Comparison of ENCODE assay signal across 23 cellular contexts in genomic region chr6:45946887-45947286, GRCh38.
DNase-seq lines count a peak whose midpoint lies in the region; ATAC-seq and TF ChIP-seq lines count a peak whose summit lies in the region.
"Had no signal": no experiment of that assay in that cellular context is flagged by ENCODE, and none has a peak within 500 bp of the region (broad histone marks: within the 10 kb centered on the region; RNA-seq: fewer than 3 reads in every experiment).

No MANE protein-coding gene starts in this region.

- H3K9me3 ChIP-seq in Caco-2 (no peaks in the 10 kb centered on the region), HCT116 (ENCODE audit: control insufficient read depth in 1 of 2, insufficient read depth in 1 of 2, low read depth in 1 of 2, low read length in 2 of 2) (no peaks in the 10 kb centered on the region), Peyer's patch (no peaks in the 10 kb centered on the region)
- H3K9me3 ChIP-seq: ovary, sigmoid colon had no signal

- no peaks in the 10 kb centered on the region for H3K36me3 ChIP-seq in Caco-2 (ENCODE audit: control insufficient read depth, insufficient read depth, low read length)
- no peaks in the 10 kb centered on the region for H3K36me3 ChIP-seq in HCT116 (ENCODE audit: control insufficient read depth in 1 of 2, insufficient read depth in 2 of 2, low read length in 2 of 2)
- peaks cover 0 to 21% (median 0%) of the 10 kb centered on the region in 3 donors for H3K36me3 ChIP-seq in Peyer's patch
- H3K36me3 ChIP-seq: ovary, sigmoid colon had no signal

- CTCF ChIA-PET in Caco-2 (lab: Charles Lee), result no interaction called here
- CTCF ChIA-PET in HCT116 (lab: Charles Lee), result interaction anchor here (0.8 to 1.3 kb wide), 3 partner anchors 16 to 1353 kb away, joined by 3 read pairs; no protein-coding TSS in a partner anchor
- CTCF ChIA-PET in activated CD4-positive, alpha-beta memory T cell treated with anti-CD3 and anti-CD28 coated beads for 36 hours (lab: Charles Lee), result no interaction called here

- H3K4me1 Mint-ChIP-seq in Caco-2 (ENCODE audit: low read depth, unreplicated experiment), result peaks cover 15% of the 10 kb centered on the region
- H3K4me1 Mint-ChIP-seq in activated CD4-positive, alpha-beta memory T cell treated with anti-CD3 and anti-CD28 coated beads for 36 hours (ENCODE audit: low read depth), result no peaks in the 10 kb centered on the region

- H3K27me3 ChIP-seq in Caco-2 (replicated peaks; ENCODE audit: control insufficient read depth, insufficient read depth, low read length), result no peaks in the 10 kb centered on the region
- H3K27me3 ChIP-seq in HCT116 (ENCODE audit: insufficient read depth, low read length), result no peaks in the 10 kb centered on the region
- no peaks in the 10 kb centered on the region for H3K27me3 ChIP-seq in Peyer's patch
- H3K27me3 ChIP-seq: ovary, sigmoid colon had no signal

- H3K4me1 ChIP-seq in Caco-2 (peaks cover 17% of the 10 kb centered on the region), HCT116 (ENCODE audit: control insufficient read depth in 1 of 2, insufficient read depth in 2 of 2, low read length in 2 of 2) (peaks cover 0 to 13% of the 10 kb centered on the region in 2 experiments; a peak in 1 of 4 replicates), Peyer's patch (peaks cover 0 to 10% (median 0%) of the 10 kb centered on the region in 4 donors)

- no peak overlapping the region for H3K4me2 ChIP-seq in HCT116 (ENCODE audit: low read length)

- BruUV-seq in Caco-2 (replicated peaks; lab: Mats Ljungman, UMichigan), result no TSS peak
- no TSS peak for BruUV-seq in HCT116 (replicated peaks; lab: Mats Ljungman, UMichigan)

- H3K79me2 ChIP-seq in HCT116 (ENCODE audit: insufficient read depth, low read length), result no peaks in the 10 kb centered on the region

- no peak overlapping the region for H3K4me3 Mint-ChIP-seq in Caco-2 (ENCODE audit: unreplicated experiment)
- no peak overlapping the region for H3K4me3 Mint-ChIP-seq in activated CD4-positive, alpha-beta memory T cell treated with anti-CD3 and anti-CD28 coated beads for 36 hours
- H3K4me3 Mint-ChIP-seq: activated naive CD4-positive, alpha-beta T cell treated with anti-CD3 and anti-CD28 coated beads, Interleukin-2, amount 10 ng/mL, durations not matched to agents 7 days and 5 days; CD4-positive, alpha-beta memory T cell; H9 had no signal

- H3K9ac ChIP-seq in HCT116 (ENCODE audit: low read length), result no peak overlapping the region

- H3K36me3 Mint-ChIP-seq in Caco-2 (ENCODE audit: insufficient read depth, unreplicated experiment), result peaks cover 21% of the 10 kb centered on the region
- H3K36me3 Mint-ChIP-seq in activated CD4-positive, alpha-beta memory T cell treated with anti-CD3 and anti-CD28 coated beads for 36 hours, result peaks cover 9% of the 10 kb centered on the region
- H3K36me3 Mint-ChIP-seq: activated naive CD4-positive, alpha-beta T cell treated with anti-CD3 and anti-CD28 coated beads, Interleukin-2, amount 10 ng/mL, durations not matched to agents 7 days and 5 days had no signal

- intact Hi-C loops in Caco-2 (cut with micrococcal nuclease; ENCODE audit: unreplicated experiment), result loop anchor here (2.0 kb wide), 1 partner anchor 16 kb away; no protein-coding TSS in a partner anchor
- intact Hi-C loops in HCT116 (cut with micrococcal nuclease), result no loop called here
- intact Hi-C loops in activated CD4-positive, alpha-beta memory T cell treated with anti-CD3 and anti-CD28 coated beads for 36 hours (cut with micrococcal nuclease), result no loop called here

- H3K4me3 ChIP-seq in Caco-2 (ENCODE audit: low read depth, low read length) (no peak overlapping the region), HCT116 (replicated peaks in 1 of 2; ENCODE audit: low read depth in 1 of 2, low read length in 2 of 2) (no peak overlapping the region), choroid plexus epithelial cell (ENCODE audit: low read depth, low read length) (no peak overlapping the region), Peyer's patch (no peak overlapping the region)
- H3K4me3 ChIP-seq: ovary, sigmoid colon had no signal

- no peak for DNase-seq in Caco-2
- no peak for DNase-seq in HCT116 (ENCODE audit: low read depth, low spot score)
- DNase-seq in choroid plexus epithelial cell (ENCODE audit: low read depth), result peak; percentile 73
- no peak for DNase-seq in omental fat pad (ENCODE audit: low spot score)
- DNase-seq in Peyer's patch, result no peak
- no peak for DNase-seq in activated CD4-positive, alpha-beta memory T cell treated with anti-CD3 and anti-CD28 coated beads for 36 hours
- no peak for DNase-seq in caudate nucleus (lab: John Stamatoyannopoulos, UW)
- DNase-seq: activated CD8-positive, alpha-beta memory T cell treated with anti-CD3 and anti-CD28 coated beads for 24 hours; activated naive CD4-positive, alpha-beta T cell treated with anti-CD3 and anti-CD28 coated beads, Interleukin-2, amount 10 ng/mL, durations not matched to agents 7 days and 5 days; activated T-cell treated with anti-CD3 and anti-CD28 coated beads, Interleukin-2, amount 50 U/mL, for 48 hours; anterior cingulate cortex; CD4-positive, alpha-beta memory T cell; hippocampal formation; NCI-H1417; NCI-H524 treated with DMSO at 0.1 percent for 48 hours; RPMI8226; stimulated activated CD4-positive, alpha-beta T cell treated with anti-CD3 and anti-CD28 coated beads, Interleukin-2, amount 100 ng/mL, for 24 hours; stimulated activated naive CD4-positive, alpha-beta T cell treated with Interleukin-2 at 50 U/mL for 16 hours had no signal

- no peak overlapping the region for H2AFZ ChIP-seq in HCT116 (ENCODE audit: low read depth, low read length, poor library complexity, severe bottlenecking)

- no peaks in the 10 kb centered on the region for H3K27me3 Mint-ChIP-seq in Caco-2 (ENCODE audit: insufficient read depth, unreplicated experiment)
- H3K27me3 Mint-ChIP-seq in activated CD4-positive, alpha-beta memory T cell treated with anti-CD3 and anti-CD28 coated beads for 36 hours, result no peaks in the 10 kb centered on the region
- H3K27me3 Mint-ChIP-seq: CD4-positive, alpha-beta memory T cell had no signal

- H3K27ac ChIP-seq in HCT116 (ENCODE audit: low read depth, low read length) (no peak overlapping the region), Peyer's patch (no peak overlapping the region), caudate nucleus (ENCODE audit: low read depth, low read length) (no peak overlapping the region)
- H3K27ac ChIP-seq: ovary, sigmoid colon had no signal

- no peaks in the 10 kb centered on the region for H3K9me2 ChIP-seq in HCT116 (ENCODE audit: insufficient read depth)

- TF ChIP-seq CTCF in Caco-2 (IDR thresholded peaks at IDR 0.05; ENCODE audit: insufficient read depth in 1 of 2, low read depth in 1 of 2, low read length in 1 of 2, severe bottlenecking in 1 of 2, unreplicated experiment in 1 of 2) (no peak), HCT116 (IDR thresholded peaks at IDR 0.05 in 2 of 3, conservative IDR thresholded peaks at IDR 0.05 in 1 of 3; ENCODE audit: borderline replicate concordance in 1 of 3, insufficient read depth in 1 of 3, low read depth in 2 of 3, low read length in 2 of 3) (no peak), choroid plexus epithelial cell (conservative IDR thresholded peaks at IDR 0.05; ENCODE audit: low read depth, low read length) (no peak), omental fat pad (IDR thresholded peaks at IDR 0.05) (no peak), Peyer's patch (IDR thresholded peaks at IDR 0.05) (no peak)

- TF ChIP-seq RAD21 in HCT116 (IDR thresholded peaks at IDR 0.05; ENCODE audit: low read depth), result no peak

- H4K20me1 ChIP-seq in HCT116 (ENCODE audit: insufficient read depth), result no peaks in the 10 kb centered on the region

- peak overlapping the region; percentile 70 for H3K27ac Mint-ChIP-seq in Caco-2 (ENCODE audit: unreplicated experiment)
- H3K27ac Mint-ChIP-seq in activated CD4-positive, alpha-beta memory T cell treated with anti-CD3 and anti-CD28 coated beads for 36 hours, result no peak overlapping the region
- H3K27ac Mint-ChIP-seq: activated naive CD4-positive, alpha-beta T cell treated with anti-CD3 and anti-CD28 coated beads, Interleukin-2, amount 10 ng/mL, durations not matched to agents 7 days and 5 days; CD4-positive, alpha-beta memory T cell; H9 had no signal

- POLR2A ChIA-PET in Caco-2 (lab: Charles Lee) (interaction anchor here (0.7 kb wide), 1 partner anchor 65 kb away, joined by 3 read pairs; no protein-coding TSS in a partner anchor), HCT116 (lab: Charles Lee) (no interaction called here)
- POLR2A ChIA-PET in activated CD4-positive, alpha-beta memory T cell treated with anti-CD3 and anti-CD28 coated beads for 36 hours (lab: Charles Lee), result no interaction called here

- TF ChIP-seq POLR2A in HCT116 (IDR thresholded peaks at IDR 0.05; ENCODE audit: borderline replicate concordance, extremely low read depth, insufficient read depth, insufficient read length) (no peak), Peyer's patch (IDR thresholded peaks at IDR 0.05) (no peak)

- H3K9me3 Mint-ChIP-seq in Caco-2 (ENCODE audit: unreplicated experiment), result no peaks in the 10 kb centered on the region
- no peaks in the 10 kb centered on the region for H3K9me3 Mint-ChIP-seq in activated CD4-positive, alpha-beta memory T cell treated with anti-CD3 and anti-CD28 coated beads for 36 hours
- H3K9me3 Mint-ChIP-seq: activated naive CD4-positive, alpha-beta T cell treated with anti-CD3 and anti-CD28 coated beads, Interleukin-2, amount 10 ng/mL, durations not matched to agents 7 days and 5 days; CD4-positive, alpha-beta memory T cell; H9 had no signal

- ATAC-seq in HCT116 (0 out of 2 replicates have a peak, but pooled peaks have one; percentile 8), omental fat pad (ENCODE audit: low FRiP score) (peak; percentile 38), HG02798 (IDR thresholded peaks at IDR 0.05; ENCODE audit: poor library complexity, unreplicated experiment) (no peak)
- ATAC-seq: activated CD4-positive, CD25-positive, alpha-beta regulatory T cell treated with anti-CD3 and anti-CD28 coated beads, Interleukin-2, amount 50 U/mL, for 24 hours had no signal

- RAD21 ChIA-PET in HCT116 (lab: Charles Lee; ENCODE audit: low non-redundant PET in 1 of 2, low total read pairs in 2 of 2, uncharacterized antibody in 2 of 2, unreplicated experiment in 2 of 2), result no interaction called here

TF ChIP-seq in HCT116, 20 proteins besides CTCF, POLR2A, EP300 and RAD21 (continues in another document):
- TF ChIP-seq SP1 (IDR thresholded peaks at IDR 0.05; ENCODE audit: low read depth) (no peak), ELF1 (IDR thresholded peaks at IDR 0.05; ENCODE audit: borderline replicate concordance, low read depth) (no peak), JUND (IDR thresholded peaks at IDR 0.05) (peak; percentile 20; the same call in 1 of the 2 replicates)
